ENCODE assay signal across 26 cellular contexts in genomic region chr22:42243802-42244060, GRCh38.
"Had no signal": no experiment of that assay in that cellular context is flagged by ENCODE, and none has a peak within 500 bp of the region (broad histone marks: within the 10 kb centered on the region; RNA-seq: fewer than 3 reads in every experiment).

No MANE protein-coding gene starts in this region.

- DNase-seq: activated CD4-positive, alpha-beta T cell treated with anti-CD3 and anti-CD28 coated beads for 48 hours; activated gamma-delta T cell; activated naive CD4-positive, alpha-beta T cell treated with anti-CD3 and anti-CD28 coated beads, Interleukin-2, amount 50 U/mL, for 16 hours; activated naive CD8-positive, alpha-beta T cell treated with anti-CD3 and anti-CD28 coated beads, Interleukin-2, amount 50 U/mL, for 24 hours; activated T-cell treated with anti-CD3 and anti-CD28 coated beads, Interleukin-2, amount 50 U/mL, for 4 hours; amygdala; caudate nucleus; left cardiac atrium; left ventricle myocardium superior; mucosa of descending colon; posterior cingulate gyrus; right cardiac atrium; stimulated activated CD4-positive, alpha-beta T cell treated with anti-CD3 and anti-CD28 coated beads, Interleukin-15, amount 100 ng/mL, for 24 hours; stimulated activated CD4-positive, alpha-beta T cell treated with anti-CD3 and anti-CD28 coated beads, Interleukin-2, amount 100 ng/mL, for 24 hours; stimulated activated naive CD4-positive, alpha-beta T cell; T-helper 1 cell; testis; transverse colon had no signal

- H3K4me1 ChIP-seq: gastroesophageal sphincter, testis, transverse colon had no signal

- H3K27me3 Mint-ChIP-seq: activated naive CD8-positive, alpha-beta T cell treated with anti-CD3 and anti-CD28 coated beads, Interleukin-2, amount 50 U/mL, for 24 hours; natural killer cell treated with Interleukin-12 subunit alpha and Interleukin-12 subunit beta and Interleukin-15 and Interleukin-18, amount 100 ng/mL, for 72 hours had no signal

- H2AFZ ChIP-seq: hepatocyte had no signal

- FAIRE-seq: endothelial cell of umbilical vein, keratinocyte, urothelium cell line had no signal

- H3K9me3 Mint-ChIP-seq: activated naive CD8-positive, alpha-beta T cell treated with anti-CD3 and anti-CD28 coated beads, Interleukin-2, amount 50 U/mL, for 24 hours; activated T-cell treated with anti-CD3 and anti-CD28 coated beads, Interleukin-2, amount 50 U/mL, for 4 hours; natural killer cell treated with Interleukin-12 subunit alpha and Interleukin-12 subunit beta and Interleukin-15 and Interleukin-18, amount 100 ng/mL, for 72 hours; T-helper 2 cell treated with Interferon-gamma antibody and Interleukin-4, amounts not matched to agents 5 μg/mL and 100 μg/mL, for 36 hours had no signal

- H3K27ac ChIP-seq: gastroesophageal sphincter, hepatocyte, testis, transverse colon, VCaP had no signal

- H3K4me3 ChIP-seq: gastroesophageal sphincter, hepatocyte, mucosa of descending colon, testis, transverse colon had no signal

- H3K4me2 ChIP-seq: hepatocyte had no signal

- H3K4me3 Mint-ChIP-seq: activated naive CD8-positive, alpha-beta T cell treated with anti-CD3 and anti-CD28 coated beads, Interleukin-2, amount 50 U/mL, for 24 hours; activated T-cell treated with anti-CD3 and anti-CD28 coated beads, Interleukin-2, amount 50 U/mL, for 4 hours; natural killer cell treated with Interleukin-12 subunit alpha and Interleukin-12 subunit beta and Interleukin-15 and Interleukin-18, amount 100 ng/mL, for 72 hours; T-helper 2 cell treated with Interferon-gamma antibody and Interleukin-4, amounts not matched to agents 5 μg/mL and 100 μg/mL, for 36 hours had no signal

- H3K36me3 ChIP-seq: gastroesophageal sphincter, transverse colon had no signal

- H3K27me3 ChIP-seq: gastroesophageal sphincter, hepatocyte, testis, transverse colon had no signal

- H3K9me3 ChIP-seq: gastroesophageal sphincter, mucosa of descending colon, testis, transverse colon had no signal

- ATAC-seq: activated naive CD8-positive, alpha-beta T cell treated with anti-CD3 and anti-CD28 coated beads, Interleukin-2, amount 50 U/mL, for 24 hours; activated T-cell treated with anti-CD3 and anti-CD28 coated beads, Interleukin-2, amount 50 U/mL, for 4 hours; gastroesophageal sphincter; left cardiac atrium; left ventricle myocardium superior; mucosa of descending colon; natural killer cell treated with Interleukin-12 subunit alpha and Interleukin-12 subunit beta and Interleukin-15 and Interleukin-18, amount 100 ng/mL, for 72 hours; right cardiac atrium had no signal

- H3K27ac Mint-ChIP-seq: activated naive CD8-positive, alpha-beta T cell treated with anti-CD3 and anti-CD28 coated beads, Interleukin-2, amount 50 U/mL, for 24 hours; T-helper 2 cell treated with Interferon-gamma antibody and Interleukin-4, amounts not matched to agents 5 μg/mL and 100 μg/mL, for 36 hours had no signal
